In the genomic region with DNA sequence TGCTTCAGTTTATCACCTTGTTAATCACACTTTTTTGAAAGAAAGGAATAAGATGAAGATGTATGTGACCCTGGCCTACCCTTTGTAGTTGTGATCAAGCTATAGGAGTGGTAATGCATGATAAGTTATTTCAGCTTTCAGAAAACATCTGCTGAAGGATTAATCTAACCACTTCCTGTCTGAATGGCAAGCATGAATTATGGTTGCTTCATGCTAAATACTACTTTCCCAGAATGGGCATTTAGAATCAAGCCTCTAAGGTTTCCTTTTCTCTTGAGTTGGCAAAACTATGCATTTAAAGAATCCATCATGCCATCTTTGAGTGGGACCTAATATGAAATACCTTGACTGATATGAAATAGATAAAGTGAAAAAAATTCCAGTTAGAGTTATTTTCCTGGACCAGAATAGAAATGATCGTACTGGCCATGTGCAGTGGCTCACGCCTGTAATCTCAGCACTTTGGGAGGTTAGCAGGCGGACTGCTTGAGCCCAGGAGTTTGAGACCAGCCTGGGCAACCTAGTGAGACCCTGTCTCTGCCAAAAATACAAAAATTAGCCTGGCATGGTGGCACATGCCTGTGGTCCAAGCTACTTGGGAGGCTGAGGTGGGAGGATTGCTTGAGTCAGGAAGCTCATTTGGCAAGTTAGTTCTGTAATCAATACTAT, we compare ENCODE assay signal across 1 cellular context.
TF ChIP-seq lines count a peak whose summit lies in the region.

No MANE protein-coding gene starts in this region.

TF ChIP-seq in K562, 482 proteins besides CTCF, POLR2A, EP300 and RAD21 (continued from another document and continues in another):
- TF ChIP-seq SAP30 (IDR thresholded peaks at IDR 0.05; ENCODE audit: borderline replicate concordance, insufficient read depth, low read depth, low read length, poor library complexity, severe bottlenecking) (no peak), TAL1 (IDR thresholded peaks at IDR 0.05) (peak; percentile 93), ZNF217 (CRISPR knock-in tag; IDR thresholded peaks at IDR 0.05) (no peak), FOXA1 (IDR thresholded peaks at IDR 0.05; ENCODE audit: borderline replicate concordance) (no peak), ZFP1 (CRISPR knock-in tag; IDR thresholded peaks at IDR 0.05) (no peak), ZKSCAN1 (IDR thresholded peaks at IDR 0.05; ENCODE audit: low read depth, low read length) (no peak), HEY1 (CRISPR knock-in tag; IDR thresholded peaks at IDR 0.05; ENCODE audit: borderline replicate concordance) (no peak), ZBTB40 (IDR thresholded peaks at IDR 0.05) (0 out of 2 replicates have a peak, but pooled peaks have one; percentile 33), ZBTB40 (CRISPR knock-in tag; IDR thresholded peaks at IDR 0.05) (no peak), STAT5B (CRISPR knock-in tag; IDR thresholded peaks at IDR 0.05) (no peak), BRD4 (IDR thresholded peaks at IDR 0.05) (no peak), ZBTB8A (IDR thresholded peaks at IDR 0.05; ENCODE audit: partially characterized antibody) (no peak), SAFB (IDR thresholded peaks at IDR 0.05; ENCODE audit: borderline replicate concordance, low read depth, low read length) (no peak), ZNF23 (CRISPR knock-in tag; IDR thresholded peaks at IDR 0.05) (no peak), RBM15 (IDR thresholded peaks at IDR 0.05; ENCODE audit: insufficient read depth, low read length) (no peak), NFE2L1 (tag; IDR thresholded peaks at IDR 0.05; ENCODE audit: borderline replicate concordance, low read depth) (no peak), THRAP3 (IDR thresholded peaks at IDR 0.05; ENCODE audit: borderline replicate concordance) (no peak), HDAC2 (IDR thresholded peaks at IDR 0.05) (0 out of 2 replicates have a peak, but pooled peaks have one; percentile 51), GTF2F1 (IDR thresholded peaks at IDR 0.05; ENCODE audit: low read depth, low read length) (no peak), FIP1L1 (IDR thresholded peaks at IDR 0.05; ENCODE audit: low read depth, low read length, poor library complexity, severe bottlenecking) (no peak), YBX1 (IDR thresholded peaks at IDR 0.05) (no peak)
- TF ChIP-seq, protein P1, sequence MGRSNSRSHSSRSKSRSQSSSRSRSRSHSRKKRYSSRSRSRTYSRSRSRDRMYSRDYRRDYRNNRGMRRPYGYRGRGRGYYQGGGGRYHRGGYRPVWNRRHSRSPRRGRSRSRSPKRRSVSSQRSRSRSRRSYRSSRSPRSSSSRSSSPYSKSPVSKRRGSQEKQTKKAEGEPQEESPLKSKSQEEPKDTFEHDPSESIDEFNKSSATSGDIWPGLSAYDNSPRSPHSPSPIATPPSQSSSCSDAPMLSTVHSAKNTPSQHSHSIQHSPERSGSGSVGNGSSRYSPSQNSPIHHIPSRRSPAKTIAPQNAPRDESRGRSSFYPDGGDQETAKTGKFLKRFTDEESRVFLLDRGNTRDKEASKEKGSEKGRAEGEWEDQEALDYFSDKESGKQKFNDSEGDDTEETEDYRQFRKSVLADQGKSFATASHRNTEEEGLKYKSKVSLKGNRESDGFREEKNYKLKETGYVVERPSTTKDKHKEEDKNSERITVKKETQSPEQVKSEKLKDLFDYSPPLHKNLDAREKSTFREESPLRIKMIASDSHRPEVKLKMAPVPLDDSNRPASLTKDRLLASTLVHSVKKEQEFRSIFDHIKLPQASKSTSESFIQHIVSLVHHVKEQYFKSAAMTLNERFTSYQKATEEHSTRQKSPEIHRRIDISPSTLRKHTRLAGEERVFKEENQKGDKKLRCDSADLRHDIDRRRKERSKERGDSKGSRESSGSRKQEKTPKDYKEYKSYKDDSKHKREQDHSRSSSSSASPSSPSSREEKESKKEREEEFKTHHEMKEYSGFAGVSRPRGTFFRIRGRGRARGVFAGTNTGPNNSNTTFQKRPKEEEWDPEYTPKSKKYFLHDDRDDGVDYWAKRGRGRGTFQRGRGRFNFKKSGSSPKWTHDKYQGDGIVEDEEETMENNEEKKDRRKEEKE (IDR thresholded peaks at IDR 0.05; ENCODE audit: borderline replicate concordance in 1 of 2, control insufficient read depth in 1 of 2, low read depth in 2 of 2, low read length in 1 of 2), result no peak
- TF ChIP-seq, protein P2, sequence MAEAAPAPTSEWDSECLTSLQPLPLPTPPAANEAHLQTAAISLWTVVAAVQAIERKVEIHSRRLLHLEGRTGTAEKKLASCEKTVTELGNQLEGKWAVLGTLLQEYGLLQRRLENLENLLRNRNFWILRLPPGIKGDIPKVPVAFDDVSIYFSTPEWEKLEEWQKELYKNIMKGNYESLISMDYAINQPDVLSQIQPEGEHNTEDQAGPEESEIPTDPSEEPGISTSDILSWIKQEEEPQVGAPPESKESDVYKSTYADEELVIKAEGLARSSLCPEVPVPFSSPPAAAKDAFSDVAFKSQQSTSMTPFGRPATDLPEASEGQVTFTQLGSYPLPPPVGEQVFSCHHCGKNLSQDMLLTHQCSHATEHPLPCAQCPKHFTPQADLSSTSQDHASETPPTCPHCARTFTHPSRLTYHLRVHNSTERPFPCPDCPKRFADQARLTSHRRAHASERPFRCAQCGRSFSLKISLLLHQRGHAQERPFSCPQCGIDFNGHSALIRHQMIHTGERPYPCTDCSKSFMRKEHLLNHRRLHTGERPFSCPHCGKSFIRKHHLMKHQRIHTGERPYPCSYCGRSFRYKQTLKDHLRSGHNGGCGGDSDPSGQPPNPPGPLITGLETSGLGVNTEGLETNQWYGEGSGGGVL (CRISPR knock-in tag; IDR thresholded peaks at IDR 0.05), result no peak
- TF ChIP-seq, protein P3, sequence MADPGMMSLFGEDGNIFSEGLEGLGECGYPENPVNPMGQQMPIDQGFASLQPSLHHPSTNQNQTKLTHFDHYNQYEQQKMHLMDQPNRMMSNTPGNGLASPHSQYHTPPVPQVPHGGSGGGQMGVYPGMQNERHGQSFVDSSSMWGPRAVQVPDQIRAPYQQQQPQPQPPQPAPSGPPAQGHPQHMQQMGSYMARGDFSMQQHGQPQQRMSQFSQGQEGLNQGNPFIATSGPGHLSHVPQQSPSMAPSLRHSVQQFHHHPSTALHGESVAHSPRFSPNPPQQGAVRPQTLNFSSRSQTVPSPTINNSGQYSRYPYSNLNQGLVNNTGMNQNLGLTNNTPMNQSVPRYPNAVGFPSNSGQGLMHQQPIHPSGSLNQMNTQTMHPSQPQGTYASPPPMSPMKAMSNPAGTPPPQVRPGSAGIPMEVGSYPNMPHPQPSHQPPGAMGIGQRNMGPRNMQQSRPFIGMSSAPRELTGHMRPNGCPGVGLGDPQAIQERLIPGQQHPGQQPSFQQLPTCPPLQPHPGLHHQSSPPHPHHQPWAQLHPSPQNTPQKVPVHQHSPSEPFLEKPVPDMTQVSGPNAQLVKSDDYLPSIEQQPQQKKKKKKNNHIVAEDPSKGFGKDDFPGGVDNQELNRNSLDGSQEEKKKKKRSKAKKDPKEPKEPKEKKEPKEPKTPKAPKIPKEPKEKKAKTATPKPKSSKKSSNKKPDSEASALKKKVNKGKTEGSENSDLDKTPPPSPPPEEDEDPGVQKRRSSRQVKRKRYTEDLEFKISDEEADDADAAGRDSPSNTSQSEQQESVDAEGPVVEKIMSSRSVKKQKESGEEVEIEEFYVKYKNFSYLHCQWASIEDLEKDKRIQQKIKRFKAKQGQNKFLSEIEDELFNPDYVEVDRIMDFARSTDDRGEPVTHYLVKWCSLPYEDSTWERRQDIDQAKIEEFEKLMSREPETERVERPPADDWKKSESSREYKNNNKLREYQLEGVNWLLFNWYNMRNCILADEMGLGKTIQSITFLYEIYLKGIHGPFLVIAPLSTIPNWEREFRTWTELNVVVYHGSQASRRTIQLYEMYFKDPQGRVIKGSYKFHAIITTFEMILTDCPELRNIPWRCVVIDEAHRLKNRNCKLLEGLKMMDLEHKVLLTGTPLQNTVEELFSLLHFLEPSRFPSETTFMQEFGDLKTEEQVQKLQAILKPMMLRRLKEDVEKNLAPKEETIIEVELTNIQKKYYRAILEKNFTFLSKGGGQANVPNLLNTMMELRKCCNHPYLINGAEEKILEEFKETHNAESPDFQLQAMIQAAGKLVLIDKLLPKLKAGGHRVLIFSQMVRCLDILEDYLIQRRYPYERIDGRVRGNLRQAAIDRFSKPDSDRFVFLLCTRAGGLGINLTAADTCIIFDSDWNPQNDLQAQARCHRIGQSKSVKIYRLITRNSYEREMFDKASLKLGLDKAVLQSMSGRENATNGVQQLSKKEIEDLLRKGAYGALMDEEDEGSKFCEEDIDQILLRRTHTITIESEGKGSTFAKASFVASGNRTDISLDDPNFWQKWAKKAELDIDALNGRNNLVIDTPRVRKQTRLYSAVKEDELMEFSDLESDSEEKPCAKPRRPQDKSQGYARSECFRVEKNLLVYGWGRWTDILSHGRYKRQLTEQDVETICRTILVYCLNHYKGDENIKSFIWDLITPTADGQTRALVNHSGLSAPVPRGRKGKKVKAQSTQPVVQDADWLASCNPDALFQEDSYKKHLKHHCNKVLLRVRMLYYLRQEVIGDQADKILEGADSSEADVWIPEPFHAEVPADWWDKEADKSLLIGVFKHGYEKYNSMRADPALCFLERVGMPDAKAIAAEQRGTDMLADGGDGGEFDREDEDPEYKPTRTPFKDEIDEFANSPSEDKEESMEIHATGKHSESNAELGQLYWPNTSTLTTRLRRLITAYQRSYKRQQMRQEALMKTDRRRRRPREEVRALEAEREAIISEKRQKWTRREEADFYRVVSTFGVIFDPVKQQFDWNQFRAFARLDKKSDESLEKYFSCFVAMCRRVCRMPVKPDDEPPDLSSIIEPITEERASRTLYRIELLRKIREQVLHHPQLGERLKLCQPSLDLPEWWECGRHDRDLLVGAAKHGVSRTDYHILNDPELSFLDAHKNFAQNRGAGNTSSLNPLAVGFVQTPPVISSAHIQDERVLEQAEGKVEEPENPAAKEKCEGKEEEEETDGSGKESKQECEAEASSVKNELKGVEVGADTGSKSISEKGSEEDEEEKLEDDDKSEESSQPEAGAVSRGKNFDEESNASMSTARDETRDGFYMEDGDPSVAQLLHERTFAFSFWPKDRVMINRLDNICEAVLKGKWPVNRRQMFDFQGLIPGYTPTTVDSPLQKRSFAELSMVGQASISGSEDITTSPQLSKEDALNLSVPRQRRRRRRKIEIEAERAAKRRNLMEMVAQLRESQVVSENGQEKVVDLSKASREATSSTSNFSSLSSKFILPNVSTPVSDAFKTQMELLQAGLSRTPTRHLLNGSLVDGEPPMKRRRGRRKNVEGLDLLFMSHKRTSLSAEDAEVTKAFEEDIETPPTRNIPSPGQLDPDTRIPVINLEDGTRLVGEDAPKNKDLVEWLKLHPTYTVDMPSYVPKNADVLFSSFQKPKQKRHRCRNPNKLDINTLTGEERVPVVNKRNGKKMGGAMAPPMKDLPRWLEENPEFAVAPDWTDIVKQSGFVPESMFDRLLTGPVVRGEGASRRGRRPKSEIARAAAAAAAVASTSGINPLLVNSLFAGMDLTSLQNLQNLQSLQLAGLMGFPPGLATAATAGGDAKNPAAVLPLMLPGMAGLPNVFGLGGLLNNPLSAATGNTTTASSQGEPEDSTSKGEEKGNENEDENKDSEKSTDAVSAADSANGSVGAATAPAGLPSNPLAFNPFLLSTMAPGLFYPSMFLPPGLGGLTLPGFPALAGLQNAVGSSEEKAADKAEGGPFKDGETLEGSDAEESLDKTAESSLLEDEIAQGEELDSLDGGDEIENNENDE (IDR thresholded peaks at IDR 0.05; ENCODE audit: low read depth, low read length), result no peak
